ENCODE assay signal across 8 cellular contexts in genomic region chr19:11198175-11198534, GRCh38. TPM values are rescaled to one million over a fixed set of nuclear protein-coding genes. Genes with fewer than 3 reads are reported as not detected.
DNase-seq lines count a peak whose midpoint lies in the region; ATAC-seq and TF ChIP-seq lines count a peak whose summit lies in the region.

No MANE protein-coding gene starts in this region.

- no peak overlapping the region for H3K4me3 ChIP-seq in CD4-positive, CD25-positive, alpha-beta regulatory T cell (ENCODE audit: low read depth, low read length)
- H3K4me3 ChIP-seq in NT2/D1 (ENCODE audit: insufficient read length, low read depth) (no peak overlapping the region), ectodermal cell (ENCODE audit: insufficient read depth, low read depth, low read length) (peak overlapping the region; percentile 71)

- peaks cover 22% of the 10 kb centered on the region for H3K4me1 ChIP-seq in CD4-positive, CD25-positive, alpha-beta regulatory T cell (ENCODE audit: control insufficient read depth, insufficient read depth, low read length, poor library complexity, severe bottlenecking)
- H3K4me1 ChIP-seq in NT2/D1 (ENCODE audit: insufficient read depth, insufficient read length) (peaks cover 6% of the 10 kb centered on the region), ectodermal cell (ENCODE audit: control insufficient read depth, insufficient read depth, low read length) (peaks cover 3% of the 10 kb centered on the region)

- H3K4me3 Mint-ChIP-seq in CD4-positive, CD25-positive, alpha-beta regulatory T cell = peak overlapping the region; percentile 45 to 85 (median 68)
- peak overlapping the region; percentile 88 for H3K4me3 Mint-ChIP-seq in neural crest cell

- H3K9me3 Mint-ChIP-seq in CD4-positive, CD25-positive, alpha-beta regulatory T cell = no peaks in the 10 kb centered on the region
- H3K9me3 Mint-ChIP-seq in neural crest cell = no peaks in the 10 kb centered on the region

- ATAC-seq in CD4-positive, CD25-positive, alpha-beta regulatory T cell (ENCODE audit: low read depth in 2 of 2) = no peak
- ATAC-seq in HG03342 (IDR thresholded peaks at IDR 0.05; ENCODE audit: unreplicated experiment) = no peak

- no peak for DNase-seq in CD4-positive, CD25-positive, alpha-beta regulatory T cell
- no peak for DNase-seq in NT2/D1 (ENCODE audit: low read depth, low spot score)
- DNase-seq in neural crest cell (ENCODE audit: low read depth, low spot score) = no peak
- no peak for DNase-seq in cerebellum (ENCODE audit: low spot score)
- DNase-seq in stimulated activated CD4-positive, alpha-beta T cell treated with anti-CD3 and anti-CD28 coated beads, Interleukin-2, amount 100 ng/mL, for 24 hours = no peak
- no peak for DNase-seq in SIG-M5 (lab: John Stamatoyannopoulos, UW)

- 78 to 79% methylated on average over 7 of the region's 7 CpGs for WGBS in ectodermal cell, 2 experiments

- no peaks in the 10 kb centered on the region for H3K9me3 ChIP-seq in CD4-positive, CD25-positive, alpha-beta regulatory T cell (ENCODE audit: control insufficient read depth in 2 of 2, low read length in 2 of 2)
- H3K9me3 ChIP-seq in NT2/D1 (ENCODE audit: insufficient read depth, low read length) (no peaks in the 10 kb centered on the region), ectodermal cell (ENCODE audit: control insufficient read depth, low read length) (no peaks in the 10 kb centered on the region)

- H3K27ac ChIP-seq in CD4-positive, CD25-positive, alpha-beta regulatory T cell (ENCODE audit: insufficient read depth, low read length, poor library complexity, severe bottlenecking) = no peak overlapping the region
- H3K27ac ChIP-seq in ectodermal cell (ENCODE audit: insufficient read depth, low read depth, low read length, poor library complexity, severe bottlenecking) = no peak overlapping the region

- H3K9ac ChIP-seq in NT2/D1 (ENCODE audit: insufficient read length, low read depth) = peak overlapping the region; percentile 37

- H3K27ac Mint-ChIP-seq in CD4-positive, CD25-positive, alpha-beta regulatory T cell = peak overlapping the region in 1 of 3 donors; percentile 64
- H3K27ac Mint-ChIP-seq in neural crest cell (ENCODE audit: unreplicated experiment) = no peak overlapping the region

- no peaks in the 10 kb centered on the region for H3K27me3 ChIP-seq in CD4-positive, CD25-positive, alpha-beta regulatory T cell (ENCODE audit: control insufficient read depth, insufficient read depth, low read length)
- H3K27me3 ChIP-seq in NT2/D1 (ENCODE audit: insufficient read depth, insufficient read length) (no peaks in the 10 kb centered on the region), ectodermal cell (ENCODE audit: control insufficient read depth, insufficient read depth, low read length, poor library complexity, severe bottlenecking) (no peaks in the 10 kb centered on the region)

- H3K36me3 ChIP-seq in CD4-positive, CD25-positive, alpha-beta regulatory T cell (ENCODE audit: control insufficient read depth, insufficient read depth, low read length) = no peaks in the 10 kb centered on the region
- peaks cover 51% of the 10 kb centered on the region for H3K36me3 ChIP-seq in NT2/D1 (ENCODE audit: insufficient read depth, insufficient read length, low read length)
- no peaks in the 10 kb centered on the region for H3K36me3 ChIP-seq in ectodermal cell (ENCODE audit: control insufficient read depth, insufficient read depth, low read length)

- H3K4me1 Mint-ChIP-seq in CD4-positive, CD25-positive, alpha-beta regulatory T cell = peaks cover 0 to 9% (median 0%) of the 10 kb centered on the region in 4 donors
- H3K4me1 Mint-ChIP-seq in neural crest cell = peaks cover 9% of the 10 kb centered on the region

- no peak for TF ChIP-seq CTCF in neural crest cell (conservative IDR thresholded peaks at IDR 0.05)

- H3K27me3 Mint-ChIP-seq in CD4-positive, CD25-positive, alpha-beta regulatory T cell = peaks cover 4% of the 10 kb centered on the region
- H3K27me3 Mint-ChIP-seq in neural crest cell (ENCODE audit: low read depth) = no peaks in the 10 kb centered on the region

- no peaks in the 10 kb centered on the region for H3K36me3 Mint-ChIP-seq in CD4-positive, CD25-positive, alpha-beta regulatory T cell
- peaks cover 2% of the 10 kb centered on the region for H3K36me3 Mint-ChIP-seq in neural crest cell (ENCODE audit: low read depth)

RNA-seq across cellular contexts. Expression of gene KANK2, which starts 0.8 kb away (rescaled TPM):
- 0.74 TPM for total RNA-seq in CD4-positive, CD25-positive, alpha-beta regulatory T cell
- under 1 TPM in 3 of 4 donors, not detected in 1; 0.16 to 0.52 (median 0.29) TPM for polyA plus RNA-seq in CD4-positive, CD25-positive, alpha-beta regulatory T cell
- 42.4 TPM for polyA plus RNA-seq in ectodermal cell (2013, experiment 1 of 4)
- 37.5 TPM for polyA plus RNA-seq in ectodermal cell (2013, experiment 2 of 4)
- 32.1 TPM for polyA plus RNA-seq in ectodermal cell (2013, experiment 3 of 4)
- polyA plus RNA-seq in ectodermal cell (2013, experiment 4 of 4) = 35.8 TPM
- total RNA-seq in neural crest cell = 32.1 and 34.2 TPM in 2 replicates
- total RNA-seq in cerebellum = 34.3 TPM

RNA-seq across cellular contexts. Expression of gene ANGPTL8, which starts 41.3 kb away (rescaled TPM):
- not detected for total RNA-seq in CD4-positive, CD25-positive, alpha-beta regulatory T cell
- not detected for polyA plus RNA-seq in CD4-positive, CD25-positive, alpha-beta regulatory T cell
- polyA plus RNA-seq in ectodermal cell (2013, experiment 1 of 4) = not detected
- polyA plus RNA-seq in ectodermal cell (2013, experiment 2 of 4) = not detected
- not detected for polyA plus RNA-seq in ectodermal cell (2013, experiment 3 of 4)
- not detected for polyA plus RNA-seq in ectodermal cell (2013, experiment 4 of 4)
- not detected in 2 replicates for total RNA-seq in neural crest cell
- total RNA-seq in cerebellum = not detected

RNA-seq across cellular contexts. Expression of gene SPC24, which starts 42.6 kb away (rescaled TPM):
- total RNA-seq in CD4-positive, CD25-positive, alpha-beta regulatory T cell = 3.2 TPM
- 1 to 10 TPM in 2 of 4 donors, under 1 TPM in 2; 0.41 to 3.1 (median 0.99) TPM for polyA plus RNA-seq in CD4-positive, CD25-positive, alpha-beta regulatory T cell
- polyA plus RNA-seq in ectodermal cell (2013, experiment 1 of 4) = 40.8 TPM
- 34.0 TPM for polyA plus RNA-seq in ectodermal cell (2013, experiment 2 of 4)
- 28.9 TPM for polyA plus RNA-seq in ectodermal cell (2013, experiment 3 of 4)
- polyA plus RNA-seq in ectodermal cell (2013, experiment 4 of 4) = 26.9 TPM
- total RNA-seq in neural crest cell (67.0 and 71.3 TPM in 2 replicates), cerebellum (13.3 TPM)

Comparison
In these comparisons a context has a peak if more than half of its experiments do, and no peak if none do; other contexts are left out.
1. RNA of gene KANK2, which starts 0.8 kb away (total RNA-seq): 34.3 TPM in cerebellum (single experiment) and 32.1 to 34.2 TPM in neural crest cell; 0.74 TPM in CD4-positive, CD25-positive, alpha-beta regulatory T cell (single experiment); every median in the first group is over 10 times any median in the second.